In the genomic region with DNA sequence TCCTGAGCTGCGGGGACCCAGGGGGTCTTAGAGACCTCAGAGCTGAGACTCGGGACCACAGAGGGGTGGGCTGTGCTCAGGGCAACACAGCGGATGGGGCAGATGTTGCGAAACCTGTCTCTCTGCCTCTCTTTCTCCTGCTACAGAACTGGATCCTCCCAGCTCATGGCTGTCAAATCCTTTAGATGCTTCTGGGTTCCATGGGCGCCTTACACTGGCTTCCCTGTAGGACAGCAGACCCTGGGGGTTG, we compare ENCODE assay signal across 11 cellular contexts.
DNase-seq lines count a peak whose midpoint lies in the region; ATAC-seq, FAIRE-seq and TF ChIP-seq lines count a peak whose summit lies in the region.
"Had no signal": no experiment of that assay in that cellular context is flagged by ENCODE, and none has a peak within 500 bp of the region (broad histone marks: within the 10 kb centered on the region; RNA-seq: fewer than 3 reads in every experiment).

No MANE protein-coding gene starts in this region.

- CTCF ChIA-PET in Panc1 (lab: Charles Lee), result interaction anchor here (0.5 to 1.4 kb wide), 16 partner anchors 9 to 632 kb away, joined by 3 to 8 read pairs (median 4); no protein-coding TSS in a partner anchor

- H3K27ac Mint-ChIP-seq in CD4-positive, CD25-positive, alpha-beta regulatory T cell, result peak overlapping the region in 2 of 3 donors; percentile 25 to 43

- WGBS in esophagus squamous epithelium, 2 donors, result 49 to 50% methylated on average over 2 to 4 of the region's 5 CpGs
- no CpG with 5 or more reads among the region's 5 CpGs for WGBS in trophoblast cell (ENCODE audit: extremely low coverage, insufficient coverage, insufficient read length)

- peaks cover 0 to 90% (median 36%) of the 10 kb centered on the region in 4 donors for H3K4me1 Mint-ChIP-seq in CD4-positive, CD25-positive, alpha-beta regulatory T cell

- H2AK5ac ChIP-seq in trophoblast cell (ENCODE audit: low read length), result no peak overlapping the region

- no peaks in the 10 kb centered on the region for H3K36me3 Mint-ChIP-seq in CD4-positive, CD25-positive, alpha-beta regulatory T cell

- H3K79me1 ChIP-seq in trophoblast cell (ENCODE audit: low read length), result peaks cover 13% of the 10 kb centered on the region

- peak overlapping the region in 1 of 4 donors; percentile 13 for H3K4me3 Mint-ChIP-seq in CD4-positive, CD25-positive, alpha-beta regulatory T cell

- no peaks in the 10 kb centered on the region for H3K9me3 ChIP-seq in CD4-positive, CD25-positive, alpha-beta regulatory T cell (ENCODE audit: control insufficient read depth in 2 of 2, low read length in 2 of 2)
- H3K9me3 ChIP-seq in Panc1 (ENCODE audit: control insufficient read depth, insufficient read depth, low read depth, low read length), result no peaks in the 10 kb centered on the region
- H3K9me3 ChIP-seq in esophagus squamous epithelium, result no peaks in the 10 kb centered on the region
- H3K9me3 ChIP-seq in trophoblast cell (ENCODE audit: insufficient read depth, low read depth, low read length), result no peaks in the 10 kb centered on the region
- H3K9me3 ChIP-seq: testis had no signal

- DNase-seq in CD4-positive, CD25-positive, alpha-beta regulatory T cell, result no peak
- DNase-seq in Panc1 (ENCODE audit: low read depth, low spot score), result no peak
- DNase-seq in esophagus squamous epithelium (lab: John Stamatoyannopoulos, UW), result no peak
- DNase-seq in trophoblast cell, result no peak
- DNase-seq in frontal cortex (ENCODE audit: low spot score in 2 of 2), result no peak
- no peak for DNase-seq in HT-29 (ENCODE audit: low spot score)
- DNase-seq: NCI-H2171 had no signal

- intact Hi-C loops in Panc1 (cut with micrococcal nuclease; ENCODE audit: unreplicated experiment) (loop anchor here (5.0 to 10.0 kb wide), 2 partner anchors 65 to 97 kb away; no protein-coding TSS in a partner anchor), esophagus squamous epithelium (cut with DNase I) (loop anchor here (5.0 kb wide), 1 partner anchor 97 kb away; no protein-coding TSS in a partner anchor)

- no peaks in the 10 kb centered on the region for H3K27me3 ChIP-seq in CD4-positive, CD25-positive, alpha-beta regulatory T cell (ENCODE audit: control insufficient read depth, insufficient read depth, low read length)
- H3K27me3 ChIP-seq in Panc1 (ENCODE audit: control insufficient read depth, insufficient read depth, low read length), result no peaks in the 10 kb centered on the region
- H3K27me3 ChIP-seq in esophagus squamous epithelium, result no peaks in the 10 kb centered on the region
- no peaks in the 10 kb centered on the region for H3K27me3 ChIP-seq in trophoblast cell (ENCODE audit: insufficient read depth, low read length)
- H3K27me3 ChIP-seq: testis had no signal

- no TSS peak for BruUV-seq in Panc1 (replicated peaks; lab: Mats Ljungman, UMichigan)

- no peak for TF ChIP-seq POLR2A in esophagus squamous epithelium (IDR thresholded peaks at IDR 0.05)

- no peak overlapping the region for H3K4me3 ChIP-seq in CD4-positive, CD25-positive, alpha-beta regulatory T cell (ENCODE audit: low read depth, low read length)
- H3K4me3 ChIP-seq in Panc1 (ENCODE audit: low read depth in 2 of 2, low read length in 2 of 2) (no peak overlapping the region), esophagus squamous epithelium (no peak overlapping the region), trophoblast cell (ENCODE audit: low read depth, low read length) (no peak overlapping the region)
- H3K4me3 ChIP-seq: testis had no signal

- H3K79me2 ChIP-seq in trophoblast cell (ENCODE audit: control insufficient read depth, insufficient read depth, low read length, poor library complexity), result no peaks in the 10 kb centered on the region

- no peak overlapping the region for H2AFZ ChIP-seq in trophoblast cell (ENCODE audit: insufficient read depth, low read length, poor library complexity)

- no peak overlapping the region for H3K23ac ChIP-seq in trophoblast cell (ENCODE audit: low read length)

- no peaks in the 10 kb centered on the region for H3K9me3 Mint-ChIP-seq in CD4-positive, CD25-positive, alpha-beta regulatory T cell

- no peak for FAIRE-seq in frontal cortex (lab: Jason Lieb, UNC)
- FAIRE-seq: keratinocyte had no signal

- H2BK120ac ChIP-seq in trophoblast cell (ENCODE audit: insufficient read depth, low read length, poor library complexity), result no peak overlapping the region

- H3K9ac ChIP-seq in trophoblast cell (ENCODE audit: low read length), result no peak overlapping the region

- no peak overlapping the region for H4K91ac ChIP-seq in trophoblast cell (ENCODE audit: low read depth, low read length)

- H3K4me2 ChIP-seq in trophoblast cell (ENCODE audit: low read length), result no peak overlapping the region

- H3K14ac ChIP-seq in trophoblast cell (ENCODE audit: low read length), result no peak overlapping the region

- H3K4me1 ChIP-seq in CD4-positive, CD25-positive, alpha-beta regulatory T cell (ENCODE audit: control insufficient read depth, insufficient read depth, low read length, poor library complexity, severe bottlenecking), result peaks cover 79% of the 10 kb centered on the region
- peaks cover 75% of the 10 kb centered on the region for H3K4me1 ChIP-seq in Panc1 (ENCODE audit: control insufficient read depth, insufficient read depth, low read length)
- H3K4me1 ChIP-seq in esophagus squamous epithelium, result peaks cover 75 to 100% (median 82%) of the 10 kb centered on the region in 3 donors
- H3K4me1 ChIP-seq in trophoblast cell (ENCODE audit: control insufficient read depth in 1 of 2, insufficient read depth in 2 of 2, low read length in 2 of 2), result peaks cover 38 to 51% of the 10 kb centered on the region in 2 experiments

- POLR2A ChIA-PET in Panc1 (lab: Charles Lee), result interaction anchor here (0.7 to 1.0 kb wide), 2 partner anchors 22 to 63 kb away, joined by 3 read pairs; no protein-coding TSS in a partner anchor

- no peaks in the 10 kb centered on the region for H3K36me3 ChIP-seq in CD4-positive, CD25-positive, alpha-beta regulatory T cell (ENCODE audit: control insufficient read depth, insufficient read depth, low read length)
- no peaks in the 10 kb centered on the region for H3K36me3 ChIP-seq in Panc1 (ENCODE audit: control insufficient read depth, insufficient read depth, low read length)
- peaks cover 0 to 6% (median 0%) of the 10 kb centered on the region in 3 donors for H3K36me3 ChIP-seq in esophagus squamous epithelium
- H3K36me3 ChIP-seq in trophoblast cell (ENCODE audit: control insufficient read depth in 1 of 2, insufficient read depth in 2 of 2, low read length in 2 of 2), result no peaks in the 10 kb centered on the region

- H4K8ac ChIP-seq in trophoblast cell (ENCODE audit: low read depth, low read length), result no peak overlapping the region

- H2BK5ac ChIP-seq in trophoblast cell (ENCODE audit: low read depth, low read length, poor library complexity), result no peak overlapping the region

- TF ChIP-seq CTCF in Panc1 (IDR thresholded peaks at IDR 0.05) (no peak), esophagus squamous epithelium (IDR thresholded peaks at IDR 0.05) (no peak)

- H3K18ac ChIP-seq in trophoblast cell (ENCODE audit: low read length), result no peak overlapping the region

- no peak overlapping the region for H3K4ac ChIP-seq in trophoblast cell (ENCODE audit: low read depth, low read length)

- H2BK12ac ChIP-seq in trophoblast cell (ENCODE audit: low read length), result peak overlapping the region; percentile 7

- H4K12ac ChIP-seq in trophoblast cell (ENCODE audit: low read depth, low read length), result no peak overlapping the region

- no peak overlapping the region for H3K27ac ChIP-seq in CD4-positive, CD25-positive, alpha-beta regulatory T cell (ENCODE audit: insufficient read depth, low read length, poor library complexity, severe bottlenecking)
- peak overlapping the region; percentile 72 for H3K27ac ChIP-seq in Panc1 (ENCODE audit: low read length)
- peak overlapping the region; percentile 59 to 94 (median 90) for H3K27ac ChIP-seq in esophagus squamous epithelium
- H3K27ac ChIP-seq in trophoblast cell (ENCODE audit: low read depth, low read length), result peak overlapping the region; percentile 36

- H3K27me3 Mint-ChIP-seq in CD4-positive, CD25-positive, alpha-beta regulatory T cell, result no peaks in the 10 kb centered on the region

- in situ Hi-C loops in Panc1 (cut with HindIII; ENCODE audit: low pct_unique_long_range_greater_than_20kb, low sequenced_read_pairs), result no loop called here

- no peak for ATAC-seq in CD4-positive, CD25-positive, alpha-beta regulatory T cell (ENCODE audit: low read depth in 2 of 2)
- no peak for ATAC-seq in Panc1
- no peak for ATAC-seq in HG02973 (IDR thresholded peaks at IDR 0.05; ENCODE audit: unreplicated experiment)
- ATAC-seq in GM19395 (IDR thresholded peaks at IDR 0.05; ENCODE audit: unreplicated experiment), result no peak
